ENCODE assay signal across 12 cellular contexts in genomic region chr5:82107277-82107676, GRCh38.
A peak's percentile ranks its signal among the peaks of the same experiment; 100 is the strongest.
DNase-seq lines count a peak whose midpoint lies in the region; ATAC-seq and TF ChIP-seq lines count a peak whose summit lies in the region.
"Had no signal": no experiment of that assay in that cellular context is flagged by ENCODE, and none has a peak within 500 bp of the region (broad histone marks: within the 10 kb centered on the region; RNA-seq: fewer than 3 reads in every experiment).

No MANE protein-coding gene starts in this region.

- intact Hi-C loops in Caco-2 (cut with micrococcal nuclease; ENCODE audit: unreplicated experiment), result loop anchor here (2.0 to 10.0 kb wide), 3 partner anchors 118 to 602 kb away; partner anchors contain the start of gene ATG10
- intact Hi-C loops in body of pancreas (cut with DNase I), result no loop called here
- intact Hi-C loops in testis (cut with DNase I; ENCODE audit: low total_unique reads), result no loop called here

- H3K27ac ChIP-seq in body of pancreas (no peak overlapping the region), mesendoderm (ENCODE audit: low read depth, low read length) (no peak overlapping the region), testis (peak overlapping the region in 1 of 2 donors; percentile 32)

- no peak for DNase-seq in Caco-2
- peak; percentile 9 for DNase-seq in HT-29 (ENCODE audit: low spot score)
- DNase-seq in body of pancreas, result no peak
- peak; percentile 21 for DNase-seq in mesendoderm
- no peak for DNase-seq in glomerular visceral epithelial cell (ENCODE audit: extremely low spot score)
- DNase-seq in testis, result no peak
- no peak for DNase-seq in activated naive CD8-positive, alpha-beta T cell treated with anti-CD3 and anti-CD28 coated beads, Interleukin-2, amount 50 U/mL, for 24 hours
- DNase-seq: NCI-H187; stimulated activated naive B cell treated with anti-CD40 and anti-IgM and Interleukin-4, amounts not matched to agents 10 μg/mL and 1 μg/mL and 100 μg/mL, for 72 hours had no signal

- TF ChIP-seq POLR2A in body of pancreas (IDR thresholded peaks at IDR 0.05), result no peak
- no peak for TF ChIP-seq POLR2A in testis (IDR thresholded peaks at IDR 0.05)

- no peaks in the 10 kb centered on the region for H3K36me3 Mint-ChIP-seq in Caco-2 (ENCODE audit: insufficient read depth, unreplicated experiment)
- no peaks in the 10 kb centered on the region for H3K36me3 Mint-ChIP-seq in activated naive CD8-positive, alpha-beta T cell treated with anti-CD3 and anti-CD28 coated beads, Interleukin-2, amount 50 U/mL, for 24 hours (ENCODE audit: low read depth)
- H3K36me3 Mint-ChIP-seq: memory B cell; stimulated activated naive B cell treated with anti-CD40 and anti-IgM and Interleukin-4, amounts not matched to agents 10 μg/mL and 1 μg/mL and 100 μg/mL, for 72 hours had no signal

- H3K4me3 Mint-ChIP-seq in Caco-2 (ENCODE audit: unreplicated experiment), result no peak overlapping the region
- no peak overlapping the region for H3K4me3 Mint-ChIP-seq in activated naive CD8-positive, alpha-beta T cell treated with anti-CD3 and anti-CD28 coated beads, Interleukin-2, amount 50 U/mL, for 24 hours
- H3K4me3 Mint-ChIP-seq: activated T-helper 1 cell treated with anti-CD3 and anti-CD28 coated beads, Interleukin-12 subunit alpha, Interleukin-12 subunit beta, Interleukin-2, Interleukin-4 antibody, amounts not matched to agents 30 ng/mL and 10 ng/mL and 1 ng/mL, durations not matched to agents 14 hours and 24 hours and 36 hours; memory B cell; stimulated activated naive B cell treated with anti-CD40 and anti-IgM and Interleukin-4, amounts not matched to agents 10 μg/mL and 1 μg/mL and 100 μg/mL, for 72 hours had no signal

- H2BK15ac ChIP-seq in mesendoderm (replicated peaks; ENCODE audit: low read depth), result no peak overlapping the region

- H3K27me3 ChIP-seq in Caco-2 (replicated peaks; ENCODE audit: control insufficient read depth, insufficient read depth, low read length) (no peaks in the 10 kb centered on the region), body of pancreas (no peaks in the 10 kb centered on the region), mesendoderm (ENCODE audit: insufficient read depth, low read length, poor library complexity) (no peaks in the 10 kb centered on the region), testis (no peaks in the 10 kb centered on the region)

- CTCF ChIA-PET in Caco-2 (lab: Charles Lee), result interaction anchor here (2.6 kb wide), 1 partner anchor 58 kb away, joined by 9 read pairs; no protein-coding TSS in a partner anchor

- POLR2A ChIA-PET in Caco-2 (lab: Charles Lee), result no interaction called here

- H3K9me3 ChIP-seq in Caco-2, result no peaks in the 10 kb centered on the region
- no peaks in the 10 kb centered on the region for H3K9me3 ChIP-seq in body of pancreas
- H3K9me3 ChIP-seq in testis, result no peaks in the 10 kb centered on the region

- no peaks in the 10 kb centered on the region for H3K9me3 Mint-ChIP-seq in Caco-2 (ENCODE audit: unreplicated experiment)
- H3K9me3 Mint-ChIP-seq in activated naive CD8-positive, alpha-beta T cell treated with anti-CD3 and anti-CD28 coated beads, Interleukin-2, amount 50 U/mL, for 24 hours, result no peaks in the 10 kb centered on the region
- H3K9me3 Mint-ChIP-seq: activated T-helper 1 cell treated with anti-CD3 and anti-CD28 coated beads, Interleukin-12 subunit alpha, Interleukin-12 subunit beta, Interleukin-2, Interleukin-4 antibody, amounts not matched to agents 30 ng/mL and 10 ng/mL and 1 ng/mL, durations not matched to agents 14 hours and 24 hours and 36 hours; memory B cell; stimulated activated naive B cell treated with anti-CD40 and anti-IgM and Interleukin-4, amounts not matched to agents 10 μg/mL and 1 μg/mL and 100 μg/mL, for 72 hours had no signal

- no peak for ATAC-seq in body of pancreas
- no peak for ATAC-seq in HG02981 (IDR thresholded peaks at IDR 0.05; ENCODE audit: unreplicated experiment)
- ATAC-seq in activated naive CD8-positive, alpha-beta T cell treated with anti-CD3 and anti-CD28 coated beads, Interleukin-2, amount 50 U/mL, for 24 hours, result no peak
- ATAC-seq: stimulated activated naive B cell treated with anti-CD40 and anti-IgM and Interleukin-4, amounts not matched to agents 10 μg/mL and 1 μg/mL and 100 μg/mL, for 72 hours had no signal

- H3K4me2 ChIP-seq in mesendoderm (ENCODE audit: low read length), result no peak overlapping the region

- H3K4me1 Mint-ChIP-seq in Caco-2 (ENCODE audit: low read depth, unreplicated experiment), result peaks cover 14% of the 10 kb centered on the region
- peaks cover 30% of the 10 kb centered on the region for H3K4me1 Mint-ChIP-seq in activated naive CD8-positive, alpha-beta T cell treated with anti-CD3 and anti-CD28 coated beads, Interleukin-2, amount 50 U/mL, for 24 hours

- no peak overlapping the region for H2BK5ac ChIP-seq in mesendoderm (ENCODE audit: low read length)

- H3K27ac Mint-ChIP-seq in Caco-2 (ENCODE audit: unreplicated experiment), result no peak overlapping the region
- H3K27ac Mint-ChIP-seq in activated naive CD8-positive, alpha-beta T cell treated with anti-CD3 and anti-CD28 coated beads, Interleukin-2, amount 50 U/mL, for 24 hours, result no peak overlapping the region
- H3K27ac Mint-ChIP-seq: activated T-helper 1 cell treated with anti-CD3 and anti-CD28 coated beads, Interleukin-12 subunit alpha, Interleukin-12 subunit beta, Interleukin-2, Interleukin-4 antibody, amounts not matched to agents 30 ng/mL and 10 ng/mL and 1 ng/mL, durations not matched to agents 14 hours and 24 hours and 36 hours; memory B cell; stimulated activated naive B cell treated with anti-CD40 and anti-IgM and Interleukin-4, amounts not matched to agents 10 μg/mL and 1 μg/mL and 100 μg/mL, for 72 hours had no signal

- H2BK120ac ChIP-seq in mesendoderm (ENCODE audit: low read depth, low read length), result no peak overlapping the region

- H3K79me1 ChIP-seq in mesendoderm (ENCODE audit: low read length), result no peaks in the 10 kb centered on the region

- H3K36me3 ChIP-seq in Caco-2 (ENCODE audit: control insufficient read depth, insufficient read depth, low read length) (no peaks in the 10 kb centered on the region), body of pancreas (replicated peaks in 1 of 2; ENCODE audit: insufficient read depth in 1 of 2, low read depth in 2 of 2) (no peaks in the 10 kb centered on the region), mesendoderm (ENCODE audit: control insufficient read depth, insufficient read depth, low read length) (no peaks in the 10 kb centered on the region), testis (ENCODE audit: low read depth, missing control alignments) (no peaks in the 10 kb centered on the region)

- H3K23ac ChIP-seq in mesendoderm (ENCODE audit: low read length), result no peak overlapping the region

- no peak overlapping the region for H3K4ac ChIP-seq in mesendoderm (ENCODE audit: low read depth, low read length)

- H3K4me3 ChIP-seq in Caco-2 (ENCODE audit: low read depth, low read length) (no peak overlapping the region), body of pancreas (no peak overlapping the region), mesendoderm (ENCODE audit: low read length) (no peak overlapping the region), testis (no peak overlapping the region)

- H4K8ac ChIP-seq in mesendoderm (ENCODE audit: low read depth, low read length), result no peak overlapping the region

- no peaks in the 10 kb centered on the region for H3K79me2 ChIP-seq in mesendoderm (ENCODE audit: control insufficient read depth, insufficient read depth, low read length)

- peak; percentile 21 to 25 for TF ChIP-seq CTCF in Caco-2 (IDR thresholded peaks at IDR 0.05; ENCODE audit: insufficient read depth in 1 of 2, low read depth in 1 of 2, low read length in 1 of 2, severe bottlenecking in 1 of 2, unreplicated experiment in 1 of 2)
- peak in 5 of 7 experiments; percentile 19 to 32 (median 22) for TF ChIP-seq CTCF in body of pancreas (IDR thresholded peaks at IDR 0.05)
- TF ChIP-seq CTCF in testis (IDR thresholded peaks at IDR 0.05), result peak in 1 of 3 experiments; percentile 29

- H3K56ac ChIP-seq in mesendoderm (ENCODE audit: low read length), result no peak overlapping the region

- H3K4me1 ChIP-seq in Caco-2 (peaks cover 9% of the 10 kb centered on the region; the same call in 1 of the 2 replicates), body of pancreas (no peaks in the 10 kb centered on the region), mesendoderm (ENCODE audit: control insufficient read depth, low read depth, low read length) (peaks cover 1% of the 10 kb centered on the region), testis (no peaks in the 10 kb centered on the region)

- no peaks in the 10 kb centered on the region for H3K27me3 Mint-ChIP-seq in Caco-2 (ENCODE audit: insufficient read depth, unreplicated experiment)
- no peaks in the 10 kb centered on the region for H3K27me3 Mint-ChIP-seq in activated naive CD8-positive, alpha-beta T cell treated with anti-CD3 and anti-CD28 coated beads, Interleukin-2, amount 50 U/mL, for 24 hours
- H3K27me3 Mint-ChIP-seq: memory B cell; stimulated activated naive B cell treated with anti-CD40 and anti-IgM and Interleukin-4, amounts not matched to agents 10 μg/mL and 1 μg/mL and 100 μg/mL, for 72 hours had no signal

- H3K9ac ChIP-seq in mesendoderm (ENCODE audit: low read length), result no peak overlapping the region

- no peak overlapping the region for H2AK5ac ChIP-seq in mesendoderm (ENCODE audit: low read length)

- BruUV-seq in Caco-2 (replicated peaks; lab: Mats Ljungman, UMichigan), result no TSS peak

- H3K18ac ChIP-seq in mesendoderm (ENCODE audit: low read length), result no peak overlapping the region

- no peak overlapping the region for H4K5ac ChIP-seq in mesendoderm (ENCODE audit: low read length)

Comparison
In these comparisons a context has a peak if more than half of its experiments do, and no peak if none do; other contexts are left out.
1. DNase-seq: peak in HT-29 (single experiment) and mesendoderm (single experiment); none in Caco-2 (0 of 2), body of pancreas (0 of 4), glomerular visceral epithelial cell (single experiment), testis (single experiment) and activated naive CD8-positive, alpha-beta T cell treated with anti-CD3 and anti-CD28 coated beads, Interleukin-2, amount 50 U/mL, for 24 hours (single experiment).